In the genomic region with DNA sequence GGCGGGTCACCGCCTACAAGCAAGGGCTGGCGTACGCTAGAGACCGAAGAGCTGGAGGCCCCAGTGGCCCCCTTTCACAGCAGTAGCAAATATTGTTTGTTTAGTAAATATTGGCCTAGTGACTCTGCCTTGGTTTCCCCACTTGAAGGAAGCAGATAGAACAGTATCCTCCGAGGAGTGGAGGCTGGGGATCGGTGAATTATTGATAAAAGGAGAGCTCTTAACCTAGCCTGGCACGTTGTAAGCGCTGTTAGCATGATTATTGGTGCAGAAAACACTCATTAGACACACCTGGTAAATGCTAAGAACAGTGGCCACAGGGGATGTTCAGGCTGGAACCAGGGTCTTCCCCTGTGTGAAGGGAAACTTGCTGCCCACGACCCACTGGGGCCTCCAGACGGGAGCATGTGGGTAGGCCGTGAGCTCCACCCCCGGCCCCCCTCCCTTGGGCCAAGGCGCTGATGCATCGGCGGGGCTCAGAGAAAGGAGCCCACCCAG, we compare ENCODE assay signal across 8 cellular contexts. TPM values are rescaled to one million over a fixed set of nuclear protein-coding genes. Genes with fewer than 3 reads are reported as not detected.
DNase-seq lines count a peak whose midpoint lies in the region; ATAC-seq and TF ChIP-seq lines count a peak whose summit lies in the region.

No MANE protein-coding gene starts in this region.

- H3K4me3 Mint-ChIP-seq in CD14-positive monocyte (peak overlapping the region; percentile 98 to 99), GM23338 (peak overlapping the region; percentile 99)

- H3K9ac ChIP-seq in parathyroid adenoma = peak overlapping the region; percentile 96

- H2AFZ ChIP-seq in GM23338 (no peak overlapping the region), parathyroid adenoma (peak overlapping the region; percentile 62)

- H3K9me2 ChIP-seq in GM23338 (ENCODE audit: insufficient read depth) = no peaks in the 10 kb centered on the region

- H3K4me1 Mint-ChIP-seq in CD14-positive monocyte = peaks cover 40% of the 10 kb centered on the region
- peaks cover 22% of the 10 kb centered on the region for H3K4me1 Mint-ChIP-seq in GM23338

- peak overlapping the region; percentile 99 for H3K4me2 ChIP-seq in GM23338
- H3K4me2 ChIP-seq in parathyroid adenoma (ENCODE audit: low read length) = peak overlapping the region; percentile 99

- H3K4me3 ChIP-seq in GM23338 = peak overlapping the region; percentile 100
- peak overlapping the region; percentile 76 for H3K4me3 ChIP-seq in SJSA1
- peak overlapping the region; percentile 94 for H3K4me3 ChIP-seq in fibroblast of mammary gland (ENCODE audit: control insufficient read depth, low read depth, low read length)
- H3K4me3 ChIP-seq in parathyroid adenoma (ENCODE audit: low read depth, low read length) = peak overlapping the region; percentile 98

- H3K27ac Mint-ChIP-seq in CD14-positive monocyte = peak overlapping the region; percentile 96 to 99 (median 98)
- H3K27ac Mint-ChIP-seq in GM23338 = peak overlapping the region; percentile 100

- H3K27me3 ChIP-seq in GM23338 (ENCODE audit: insufficient read depth) (no peaks in the 10 kb centered on the region), SJSA1 (replicated peaks) (no peaks in the 10 kb centered on the region), parathyroid adenoma (ENCODE audit: control insufficient read depth, insufficient read depth, low read length) (no peaks in the 10 kb centered on the region)

- peaks cover 6 to 21% of the 10 kb centered on the region in 2 donors for H3K36me3 Mint-ChIP-seq in CD14-positive monocyte
- peaks cover 31% of the 10 kb centered on the region for H3K36me3 Mint-ChIP-seq in GM23338 (ENCODE audit: low read depth)

- no peak for ATAC-seq in GM23338
- no peak for ATAC-seq in HG02938 (IDR thresholded peaks at IDR 0.05; ENCODE audit: unreplicated experiment)

- H3K9me3 ChIP-seq in SJSA1 (replicated peaks) (no peaks in the 10 kb centered on the region; the same call in 1 of the 2 replicates), parathyroid adenoma (ENCODE audit: control insufficient read depth, low read length) (no peaks in the 10 kb centered on the region)

- H3K36me3 ChIP-seq in GM23338 (ENCODE audit: insufficient read depth) (peaks cover 7% of the 10 kb centered on the region; the same call in 1 of the 2 replicates), SJSA1 (peaks cover 26% of the 10 kb centered on the region), parathyroid adenoma (ENCODE audit: control insufficient read depth, insufficient read depth, low read length) (peaks cover 3% of the 10 kb centered on the region)

- peaks cover 10% of the 10 kb centered on the region for H3K4me1 ChIP-seq in GM23338 (ENCODE audit: insufficient read depth)
- peaks cover 27% of the 10 kb centered on the region for H3K4me1 ChIP-seq in SJSA1 (replicated peaks)
- peaks cover 12% of the 10 kb centered on the region for H3K4me1 ChIP-seq in parathyroid adenoma

- H3K27ac ChIP-seq in GM23338 (ENCODE audit: low read depth) (peak overlapping the region; percentile 100), SJSA1 (peak overlapping the region; percentile 78), parathyroid adenoma (peak overlapping the region; percentile 100)

- TF ChIP-seq CTCF in CD14-positive monocyte (IDR thresholded peaks at IDR 0.05) (no peak), GM23338 (conservative IDR thresholded peaks at IDR 0.05; ENCODE audit: low read depth in 2 of 2) (no peak), fibroblast of mammary gland (conservative IDR thresholded peaks at IDR 0.05; ENCODE audit: control insufficient read depth, insufficient read depth, low read depth, low read length) (no peak), parathyroid adenoma (IDR thresholded peaks at IDR 0.05) (no peak)

- DNase-seq in CD14-positive monocyte (ENCODE audit: low spot score) = no peak
- DNase-seq in GM23338 (ENCODE audit: low spot score) = no peak
- no peak for DNase-seq in SJSA1 (ENCODE audit: low read depth in 1 of 2, low spot score in 2 of 2)
- no peak for DNase-seq in fibroblast of mammary gland (ENCODE audit: low read depth)
- DNase-seq in NCI-H345 treated with DMSO at 0.1 percent for 48 hours (lab: John Stamatoyannopoulos, UW; ENCODE audit: unreplicated experiment) = no peak
- DNase-seq in SIG-M5 treated with dmso at 0.1 percent for 504 hours (lab: John Stamatoyannopoulos, UW; ENCODE audit: unreplicated experiment) = no peak

- intact Hi-C loops in CD14-positive monocyte (cut with micrococcal nuclease) = loop anchor here (2.0 to 10.0 kb wide), 6 partner anchors 14 to 692 kb away; a partner anchor contains a TSS

- H3K9me3 Mint-ChIP-seq in CD14-positive monocyte (peaks cover 0 to 13% (median 7%) of the 10 kb centered on the region in 7 donors), GM23338 (peaks cover 23% of the 10 kb centered on the region)

- H3K79me2 ChIP-seq in GM23338 (replicated peaks; ENCODE audit: insufficient read depth) (peaks cover 45% of the 10 kb centered on the region), parathyroid adenoma (peaks cover 13% of the 10 kb centered on the region)

- H4K20me1 ChIP-seq in GM23338 (replicated peaks; ENCODE audit: insufficient read depth) = peaks cover 8% of the 10 kb centered on the region

- peaks cover 29% of the 10 kb centered on the region for H3F3A ChIP-seq in GM23338 (replicated peaks; ENCODE audit: low read depth)

- peaks cover 0 to 14% (median 2%) of the 10 kb centered on the region in 3 donors for H3K27me3 Mint-ChIP-seq in CD14-positive monocyte (ENCODE audit: low read depth in 3 of 3)
- H3K27me3 Mint-ChIP-seq in GM23338 (ENCODE audit: insufficient read depth, low read depth, poor library complexity) = peaks cover 55% of the 10 kb centered on the region

TF ChIP-seq in GM23338, 12 proteins besides CTCF, POLR2A, EP300 and RAD21 (continues in another document):
- TF ChIP-seq STAT1 (IDR thresholded peaks at IDR 0.05; ENCODE audit: unreplicated experiment) = no peak
- no peak for TF ChIP-seq EZH2 (IDR thresholded peaks at IDR 0.05; ENCODE audit: low read depth, unreplicated experiment)

RNA-seq across cellular contexts. Expression of a gene that starts 2.2 kb away (rescaled TPM):
- polyA plus RNA-seq in CD14-positive monocyte (100 to 1,000 TPM; 355 to 601 TPM), GM23338 (2016; fragmentation: Nextera tagmentation; extraction: Ambion mirVana) (191 and 200 TPM in 2 replicates)
- total RNA-seq in GM23338 (2014; rRNA removed; shearing (Covaris generic)) = 99.1 and 124 TPM in 2 replicates
- total RNA-seq in SJSA1 (2014; rRNA removed; shearing (Covaris generic)) = 12.3 and 25.5 TPM in 2 replicates

RNA-seq across cellular contexts. Expression of a gene that starts 2.2 kb away (rescaled TPM):
- polyA plus RNA-seq in CD14-positive monocyte = 100 to 1,000 TPM; 158 to 172 TPM
- 55.9 and 58.3 TPM in 2 replicates for total RNA-seq in GM23338 (2014; rRNA removed; shearing (Covaris generic))
- 42.8 and 44.0 TPM in 2 replicates for polyA plus RNA-seq in GM23338 (2016; fragmentation: Nextera tagmentation; extraction: Ambion mirVana)
- 106 and 125 TPM in 2 replicates for total RNA-seq in SJSA1 (2014; rRNA removed; shearing (Covaris generic))

RNA-seq across cellular contexts. Expression of a gene that starts 34.3 kb away (rescaled TPM):
- 1 to 10 TPM; 1.1 to 2.2 TPM for polyA plus RNA-seq in CD14-positive monocyte
- 203 and 260 TPM in 2 replicates for total RNA-seq in GM23338 (2014; rRNA removed; shearing (Covaris generic))
- 12.4 and 16.1 TPM in 2 replicates for polyA plus RNA-seq in GM23338 (2016; fragmentation: Nextera tagmentation; extraction: Ambion mirVana)
- 48.9 and 75.9 TPM in 2 replicates for total RNA-seq in SJSA1 (2014; rRNA removed; shearing (Covaris generic))

RNA-seq across cellular contexts. Expression of a gene that starts 35.9 kb away (rescaled TPM):
- 10 to 100 TPM; 14.5 TPM for polyA plus RNA-seq in CD14-positive monocyte
- 76.4 and 88.6 TPM in 2 replicates for total RNA-seq in GM23338 (2014; rRNA removed; shearing (Covaris generic))
- polyA plus RNA-seq in GM23338 (2016; fragmentation: Nextera tagmentation; extraction: Ambion mirVana) = 90.1 and 92.6 TPM in 2 replicates
- total RNA-seq in SJSA1 (2014; rRNA removed; shearing (Covaris generic)) = 29.6 and 49.9 TPM in 2 replicates

RNA-seq across cellular contexts. Expression of a gene that starts 49.7 kb away (rescaled TPM):
- polyA plus RNA-seq in CD14-positive monocyte = 10 to 100 TPM; 35.7 to 37.1 TPM
- total RNA-seq in GM23338 (2014; rRNA removed; shearing (Covaris generic)) = 0.47 and 2.2 TPM in 2 replicates
- polyA plus RNA-seq in GM23338 (2016; fragmentation: Nextera tagmentation; extraction: Ambion mirVana) = 0.77 and 1.2 TPM in 2 replicates
- total RNA-seq in SJSA1 (2014; rRNA removed; shearing (Covaris generic)) = not detected in 2 replicates
